In the genomic region with DNA sequence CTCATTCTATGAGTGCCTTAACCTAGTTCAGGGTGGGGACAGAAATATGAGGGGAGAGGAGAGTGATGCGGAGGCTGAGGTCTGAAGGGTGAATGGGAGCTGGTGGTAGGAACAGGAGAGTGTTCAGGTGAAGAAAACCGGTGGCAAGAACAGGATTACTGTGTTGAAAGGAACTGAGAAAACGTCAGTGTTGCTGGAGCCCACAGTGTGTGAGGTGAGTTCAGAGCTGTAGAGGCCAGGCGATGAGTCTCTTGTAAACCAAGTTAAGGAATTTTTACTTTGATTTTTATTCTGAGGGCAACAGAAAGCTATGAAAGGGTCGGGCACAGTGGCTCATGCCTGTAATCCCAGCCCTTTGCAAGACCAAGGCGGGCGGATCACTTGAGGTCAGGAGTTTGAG, we compare ENCODE assay signal across 17 cellular contexts. TPM values are rescaled to one million over a fixed set of nuclear protein-coding genes. Genes with fewer than 3 reads are reported as not detected.
A peak's percentile ranks its signal among the peaks of the same experiment; 100 is the strongest.
DNase-seq lines count a peak whose midpoint lies in the region; ATAC-seq and TF ChIP-seq lines count a peak whose summit lies in the region.
"Had no signal": no experiment of that assay in that cellular context is flagged by ENCODE, and none has a peak within 500 bp of the region (broad histone marks: within the 10 kb centered on the region; RNA-seq: fewer than 3 reads in every experiment).

No MANE protein-coding gene starts in this region.

- H3K36me3 ChIP-seq in Caco-2 (ENCODE audit: control insufficient read depth, insufficient read depth, low read length), result no peaks in the 10 kb centered on the region
- no peaks in the 10 kb centered on the region for H3K36me3 ChIP-seq in Panc1 (ENCODE audit: control insufficient read depth, insufficient read depth, low read length)
- H3K36me3 ChIP-seq in smooth muscle cell (ENCODE audit: low read depth), result no peaks in the 10 kb centered on the region
- H3K36me3 ChIP-seq: BE2C had no signal

- H3K27me3 ChIP-seq in Caco-2 (replicated peaks; ENCODE audit: control insufficient read depth, insufficient read depth, low read length), result no peaks in the 10 kb centered on the region
- no peaks in the 10 kb centered on the region for H3K27me3 ChIP-seq in Panc1 (ENCODE audit: control insufficient read depth, insufficient read depth, low read length)
- no peaks in the 10 kb centered on the region for H3K27me3 ChIP-seq in smooth muscle cell (ENCODE audit: low read depth)
- H3K27me3 ChIP-seq: BE2C had no signal

- in situ Hi-C loops in Panc1 (cut with HindIII; ENCODE audit: low pct_unique_long_range_greater_than_20kb, low sequenced_read_pairs), result no loop called here

- no peaks in the 10 kb centered on the region for H4K20me1 ChIP-seq in smooth muscle cell (ENCODE audit: low read depth)

- peak; percentile 42; the same call in 1 of the 2 replicates for ATAC-seq in Panc1
- ATAC-seq: GM12878, SK-N-SH treated with all-trans-retinoic acid at 6 μM for 48 hours had no signal

- DNase-seq in Caco-2 (no peak), Panc1 (ENCODE audit: low read depth, low spot score) (no peak), endothelial cell (ENCODE audit: low spot score) (no peak), smooth muscle cell (lab: John Stamatoyannopoulos, UW; ENCODE audit: unreplicated experiment) (no peak), foreskin melanocyte (no peak), SW480 (ENCODE audit: low spot score) (no peak)
- DNase-seq in activated CD8-positive, alpha-beta memory T cell treated with anti-CD3 and anti-CD28 coated beads, Interleukin-2, amount 50 U/mL, for 4 hours, result no peak
- DNase-seq: BE2C; CD4-positive, alpha-beta T cell; DND-41; KG1; NCI-H1694; NCI-H2171; NCI-H345; NCI-H524 treated with DMSO at 0.1 percent for 48 hours had no signal

- H3K27ac Mint-ChIP-seq in Caco-2 (ENCODE audit: unreplicated experiment) (peak overlapping the region; percentile 72), endothelial cell (ENCODE audit: unreplicated experiment) (peak overlapping the region; percentile 3)
- H3K27ac Mint-ChIP-seq: CD4-positive, alpha-beta T cell had no signal

- H3K79me2 ChIP-seq in smooth muscle cell (ENCODE audit: low read depth), result no peaks in the 10 kb centered on the region

- WGBS in smooth muscle cell (ENCODE audit: low lambda C conversion rate), result 94% methylated on average over 7 of the region's 7 CpGs

- H3K27ac ChIP-seq in Panc1 (ENCODE audit: low read length), result no peak overlapping the region
- H3K27ac ChIP-seq in smooth muscle cell (ENCODE audit: low read depth), result peak overlapping the region; percentile 52

- no peaks in the 10 kb centered on the region for H3K27me3 Mint-ChIP-seq in Caco-2 (ENCODE audit: insufficient read depth, unreplicated experiment)
- H3K27me3 Mint-ChIP-seq in endothelial cell (ENCODE audit: unreplicated experiment), result peaks cover 3% of the 10 kb centered on the region

- H3K4me2 ChIP-seq in smooth muscle cell, result no peak overlapping the region

- peaks cover 8% of the 10 kb centered on the region for H3K4me1 ChIP-seq in Caco-2
- no peaks in the 10 kb centered on the region for H3K4me1 ChIP-seq in Panc1 (ENCODE audit: control insufficient read depth, insufficient read depth, low read length)
- peaks cover 14% of the 10 kb centered on the region for H3K4me1 ChIP-seq in smooth muscle cell (ENCODE audit: low read depth)
- H3K4me1 ChIP-seq: BE2C had no signal

- H3K4me3 ChIP-seq in Caco-2 (ENCODE audit: low read depth, low read length) (no peak overlapping the region), Panc1 (ENCODE audit: low read depth in 2 of 2, low read length in 2 of 2) (no peak overlapping the region), smooth muscle cell (no peak overlapping the region)
- H3K4me3 ChIP-seq: GM12878 had no signal

- H3K9ac ChIP-seq in smooth muscle cell (ENCODE audit: low read depth), result no peak overlapping the region

- H3K9me3 ChIP-seq in Caco-2, result no peaks in the 10 kb centered on the region
- no peaks in the 10 kb centered on the region for H3K9me3 ChIP-seq in Panc1 (ENCODE audit: control insufficient read depth, insufficient read depth, low read depth, low read length)
- no peaks in the 10 kb centered on the region for H3K9me3 ChIP-seq in smooth muscle cell (replicated peaks; ENCODE audit: low read depth)
- H3K9me3 ChIP-seq: BE2C had no signal

- H3K36me3 Mint-ChIP-seq in Caco-2 (ENCODE audit: insufficient read depth, unreplicated experiment) (no peaks in the 10 kb centered on the region), endothelial cell (ENCODE audit: low read depth, unreplicated experiment) (no peaks in the 10 kb centered on the region)

- H3K4me3 Mint-ChIP-seq in Caco-2 (ENCODE audit: unreplicated experiment) (no peak overlapping the region), endothelial cell (ENCODE audit: unreplicated experiment) (no peak overlapping the region)
- H3K4me3 Mint-ChIP-seq: CD4-positive, alpha-beta T cell had no signal

- TF ChIP-seq CTCF in Caco-2 (IDR thresholded peaks at IDR 0.05; ENCODE audit: insufficient read depth in 1 of 2, low read depth in 1 of 2, low read length in 1 of 2, severe bottlenecking in 1 of 2, unreplicated experiment in 1 of 2), result no peak
- TF ChIP-seq CTCF in Panc1 (IDR thresholded peaks at IDR 0.05), result no peak
- no peak for TF ChIP-seq CTCF in endothelial cell (IDR thresholded peaks at IDR 0.05; ENCODE audit: unreplicated experiment)
- TF ChIP-seq CTCF in smooth muscle cell (IDR thresholded peaks at IDR 0.05; ENCODE audit: borderline replicate concordance, insufficient read depth, poor library complexity, severe bottlenecking), result no peak

- BruUV-seq in Caco-2 (replicated peaks; lab: Mats Ljungman, UMichigan) (no TSS peak), Panc1 (replicated peaks; lab: Mats Ljungman, UMichigan) (no TSS peak)

- intact Hi-C loops in Caco-2 (cut with micrococcal nuclease; ENCODE audit: unreplicated experiment) (no loop called here), Panc1 (cut with micrococcal nuclease; ENCODE audit: unreplicated experiment) (no loop called here)

- H3K9me3 Mint-ChIP-seq in Caco-2 (ENCODE audit: unreplicated experiment) (no peaks in the 10 kb centered on the region), endothelial cell (ENCODE audit: unreplicated experiment) (no peaks in the 10 kb centered on the region)
- H3K9me3 Mint-ChIP-seq: CD4-positive, alpha-beta T cell had no signal

- H2AFZ ChIP-seq in smooth muscle cell (ENCODE audit: low read depth), result no peak overlapping the region

- H3K4me1 Mint-ChIP-seq in Caco-2 (ENCODE audit: low read depth, unreplicated experiment), result peaks cover 6% of the 10 kb centered on the region
- H3K4me1 Mint-ChIP-seq in endothelial cell (ENCODE audit: unreplicated experiment), result peaks cover 3% of the 10 kb centered on the region

- H3F3A ChIP-seq in smooth muscle cell (ENCODE audit: low read depth), result no peaks in the 10 kb centered on the region

- POLR2A ChIA-PET in Caco-2 (lab: Charles Lee), result interaction anchor here (1.0 kb wide), 1 partner anchor 46 kb away, joined by 6 read pairs; the partner anchor contains the start of gene PUM1
- POLR2A ChIA-PET in Panc1 (lab: Charles Lee), result no interaction called here

- CTCF ChIA-PET in Caco-2 (lab: Charles Lee) (no interaction called here), Panc1 (lab: Charles Lee) (no interaction called here)

RNA-seq across cellular contexts. Expression of gene PUM1, which starts 45.3 kb away (rescaled TPM):
- total RNA-seq in Caco-2 (2022) (92.3 and 93.7 TPM in 2 replicates), Panc1 (2021; ENCODE audit: unreplicated experiment) (109 TPM), endothelial cell (ENCODE audit: unreplicated experiment) (135 TPM), smooth muscle cell (78.2 and 79.6 TPM in 2 replicates)
- polyA plus RNA-seq in Panc1 (2012; ENCODE audit: insufficient read length), result 61.6 TPM
- polyA plus RNA-seq in smooth muscle cell, result 49.0 and 54.0 TPM in 2 replicates
